19 cellular contexts compared by ENCODE assay signal in the genomic region with DNA sequence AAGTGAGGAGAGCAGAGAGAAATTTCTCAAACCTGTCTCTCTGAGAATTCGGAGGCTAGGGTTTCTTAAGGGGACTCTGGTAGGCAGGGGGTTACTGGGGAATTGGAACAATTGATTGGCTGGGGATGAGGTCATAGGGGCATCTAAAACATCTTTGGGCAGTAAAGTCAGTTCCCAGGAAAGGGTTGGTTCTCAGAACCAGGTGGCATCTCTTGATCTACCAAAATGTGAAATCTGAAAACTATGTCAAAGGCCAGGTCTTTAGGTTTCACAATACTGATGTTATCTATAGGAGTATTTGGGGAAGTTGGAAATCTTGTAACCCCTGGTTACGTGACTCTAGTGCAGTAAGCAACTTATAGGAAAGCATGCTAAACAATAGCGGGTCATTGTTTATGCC. TPM values are rescaled to one million over a fixed set of nuclear protein-coding genes. Genes with fewer than 3 reads are reported as not detected.
DNase-seq lines count a peak whose midpoint lies in the region; ATAC-seq and TF ChIP-seq lines count a peak whose summit lies in the region.
"Had no signal": no experiment of that assay in that cellular context is flagged by ENCODE, and none has a peak within 500 bp of the region (broad histone marks: within the 10 kb centered on the region; RNA-seq: fewer than 3 reads in every experiment).

No MANE protein-coding gene starts in this region.

- no peak overlapping the region for H3K4me3 ChIP-seq in ascending aorta

- no peak for TF ChIP-seq CTCF in ascending aorta (IDR thresholded peaks at IDR 0.05)
- TF ChIP-seq CTCF in osteocyte (IDR thresholded peaks at IDR 0.05), result no peak

- H3K36me3 Mint-ChIP-seq in T-helper 1 cell treated with Interleukin-12 subunit alpha and Interleukin-12 subunit beta and Interleukin-4 antibody, amounts not matched to agents 30 μg/mL and 1 μg/mL, for 36 hours (ENCODE audit: low read depth), result peaks cover 59% of the 10 kb centered on the region
- peaks cover 19% of the 10 kb centered on the region for H3K36me3 Mint-ChIP-seq in osteocyte (ENCODE audit: unreplicated experiment)

- H3K4me3 Mint-ChIP-seq in T-helper 1 cell treated with Interleukin-12 subunit alpha and Interleukin-12 subunit beta and Interleukin-4 antibody, amounts not matched to agents 30 μg/mL and 1 μg/mL, for 36 hours, result no peak overlapping the region
- no peak overlapping the region for H3K4me3 Mint-ChIP-seq in osteocyte (ENCODE audit: unreplicated experiment)

- peaks cover 8 to 25% of the 10 kb centered on the region in 2 donors for H3K4me1 ChIP-seq in ascending aorta

- no peaks in the 10 kb centered on the region for H3K36me3 ChIP-seq in ascending aorta

- H3K27ac Mint-ChIP-seq in T-helper 1 cell treated with Interleukin-12 subunit alpha and Interleukin-12 subunit beta and Interleukin-4 antibody, amounts not matched to agents 30 μg/mL and 1 μg/mL, for 36 hours, result peak overlapping the region; percentile 5
- peak overlapping the region; percentile 61 for H3K27ac Mint-ChIP-seq in osteocyte (ENCODE audit: unreplicated experiment)

- peaks cover 23% of the 10 kb centered on the region for H3K9me3 Mint-ChIP-seq in T-helper 1 cell treated with Interleukin-12 subunit alpha and Interleukin-12 subunit beta and Interleukin-4 antibody, amounts not matched to agents 30 μg/mL and 1 μg/mL, for 36 hours
- H3K9me3 Mint-ChIP-seq in osteocyte (ENCODE audit: unreplicated experiment), result peaks cover 18% of the 10 kb centered on the region

- DNase-seq in T-helper 1 cell (no peak), NOMO-1 (lab: John Stamatoyannopoulos, UW; ENCODE audit: unreplicated experiment in 2 of 2) (peak; percentile 53 to 88), ascending aorta (ENCODE audit: low spot score in 2 of 2) (no peak), osteocyte (ENCODE audit: extremely low spot score, unreplicated experiment) (no peak), NCI-H510A treated with DMSO at 0.1 percent for 48 hours (lab: John Stamatoyannopoulos, UW) (no peak)
- DNase-seq: 8988T; activated CD4-positive, alpha-beta T cell treated with anti-CD3 and anti-CD28 coated beads, Interleukin-2, amount 50 U/mL, for 48 hours; amygdala; DMS153; H7; left colon; midbrain; NCI-H1930; nucleus accumbens; OCI-M1; right cardiac atrium had no signal

- intact Hi-C loops in ascending aorta (cut with DNase I), result no loop called here

- peaks cover 49% of the 10 kb centered on the region for H3K4me1 Mint-ChIP-seq in T-helper 1 cell treated with Interleukin-12 subunit alpha and Interleukin-12 subunit beta and Interleukin-4 antibody, amounts not matched to agents 30 μg/mL and 1 μg/mL, for 36 hours (ENCODE audit: low read depth)
- peaks cover 95% of the 10 kb centered on the region for H3K4me1 Mint-ChIP-seq in osteocyte (ENCODE audit: unreplicated experiment)

- ATAC-seq in HG03469 (IDR thresholded peaks at IDR 0.05; ENCODE audit: unreplicated experiment) (no peak), HG03175 (IDR thresholded peaks at IDR 0.05; ENCODE audit: unreplicated experiment) (no peak)
- ATAC-seq: left colon, right cardiac atrium had no signal

- H3K27ac ChIP-seq in ascending aorta, result peak overlapping the region; percentile 56 to 83

- peaks cover 0 to 8% of the 10 kb centered on the region in 2 donors for H3K9me3 ChIP-seq in ascending aorta

- H3K27me3 ChIP-seq in ascending aorta, result no peaks in the 10 kb centered on the region

- no peaks in the 10 kb centered on the region for H3K27me3 Mint-ChIP-seq in T-helper 1 cell treated with Interleukin-12 subunit alpha and Interleukin-12 subunit beta and Interleukin-4 antibody, amounts not matched to agents 30 μg/mL and 1 μg/mL, for 36 hours (ENCODE audit: low read depth)
- H3K27me3 Mint-ChIP-seq in osteocyte (ENCODE audit: unreplicated experiment), result no peaks in the 10 kb centered on the region

RNA-seq across cellular contexts. Expression of a gene that starts 6.9 kb away (rescaled TPM):
- total RNA-seq in ascending aorta (56.5 TPM), osteocyte (157 and 169 TPM in 2 replicates)

Comparison
In these comparisons a context has a peak if more than half of its experiments do, and no peak if none do; other contexts are left out.
1. DNase-seq: peak in NOMO-1 (2 of 2); none in T-helper 1 cell (0 of 5), ascending aorta (0 of 2), osteocyte (single experiment) and NCI-H510A treated with DMSO at 0.1 percent for 48 hours (single experiment).